ENCODE assay signal across 31 cellular contexts in the genomic region with DNA sequence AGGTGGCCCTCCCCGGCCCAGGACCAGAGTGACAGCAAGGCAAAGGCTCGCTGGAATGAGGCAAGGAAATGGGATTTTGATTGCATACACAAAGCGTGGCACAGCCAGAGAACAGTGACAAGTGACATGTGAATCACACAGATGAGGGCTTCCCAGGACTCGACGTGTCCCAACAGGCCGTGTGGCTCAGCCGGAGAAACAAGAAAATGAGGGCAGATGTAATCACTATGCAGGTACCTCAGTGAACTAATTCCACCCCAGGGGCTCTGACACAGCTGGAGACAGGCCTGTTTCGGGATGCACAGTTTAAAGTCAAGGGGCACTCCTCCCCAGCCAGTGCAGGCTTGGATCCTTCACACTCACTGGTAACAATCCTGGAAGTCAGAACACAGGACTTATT.
A peak's percentile ranks its signal among the peaks of the same experiment; 100 is the strongest.
DNase-seq lines count a peak whose midpoint lies in the region; ATAC-seq and TF ChIP-seq lines count a peak whose summit lies in the region.
"Had no signal": no experiment of that assay in that cellular context is flagged by ENCODE, and none has a peak within 500 bp of the region (broad histone marks: within the 10 kb centered on the region; RNA-seq: fewer than 3 reads in every experiment).

No MANE protein-coding gene starts in this region.

- CTCF ChIA-PET in naive thymus-derived CD4-positive, alpha-beta T cell (lab: Charles Lee), result no interaction called here

- peaks cover 0 to 11% (median 0%) of the 10 kb centered on the region in 5 donors for H3K36me3 Mint-ChIP-seq in naive thymus-derived CD4-positive, alpha-beta T cell
- H3K36me3 Mint-ChIP-seq: memory B cell had no signal

- H3K4me1 Mint-ChIP-seq in naive thymus-derived CD4-positive, alpha-beta T cell, result peaks cover 0 to 4% (median 0%) of the 10 kb centered on the region in 7 donors
- H3K4me1 Mint-ChIP-seq: memory B cell had no signal

- POLR2A ChIA-PET in naive thymus-derived CD4-positive, alpha-beta T cell (lab: Charles Lee), result no interaction called here

- H3K27ac ChIP-seq in right atrium auricular region (no peak overlapping the region), esophagus squamous epithelium (peak overlapping the region; percentile 34 to 63 (median 42)), prostate gland (no peak overlapping the region)
- H3K27ac ChIP-seq in naive thymus-derived CD4-positive, alpha-beta T cell (ENCODE audit: low read depth, low read length), result no peak overlapping the region
- H3K27ac ChIP-seq: ascending aorta, PC-9, right lobe of liver, stomach, tibial artery had no signal

- no peak for TF ChIP-seq POLR2A in esophagus squamous epithelium (IDR thresholded peaks at IDR 0.05)
- no peak for TF ChIP-seq POLR2A in prostate gland (IDR thresholded peaks at IDR 0.05)

- H3K27me3 ChIP-seq in right atrium auricular region, result no peaks in the 10 kb centered on the region
- H3K27me3 ChIP-seq in esophagus squamous epithelium, result no peaks in the 10 kb centered on the region
- H3K27me3 ChIP-seq in prostate gland (replicated peaks; ENCODE audit: insufficient read depth), result no peaks in the 10 kb centered on the region
- H3K27me3 ChIP-seq in naive thymus-derived CD4-positive, alpha-beta T cell (ENCODE audit: control insufficient read depth in 2 of 2, insufficient read depth in 2 of 2, low read length in 2 of 2), result no peaks in the 10 kb centered on the region
- H3K27me3 ChIP-seq: ascending aorta, right lobe of liver, stomach, tibial artery had no signal

- H3K4me1 ChIP-seq in right atrium auricular region (peaks cover 0 to 18% of the 10 kb centered on the region in 2 donors), esophagus squamous epithelium (peaks cover 26 to 84% (median 27%) of the 10 kb centered on the region in 3 donors), prostate gland (replicated peaks) (no peaks in the 10 kb centered on the region)
- H3K4me1 ChIP-seq in naive thymus-derived CD4-positive, alpha-beta T cell (ENCODE audit: control insufficient read depth in 2 of 2, insufficient read depth in 2 of 2, low read length in 2 of 2), result peaks cover 0 to under 1% of the 10 kb centered on the region in 2 donors
- H3K4me1 ChIP-seq: ascending aorta, right lobe of liver, stomach, tibial artery had no signal

- DNase-seq in cardiac septum (ENCODE audit: low spot score) (peak; percentile 63), right atrium auricular region (ENCODE audit: low spot score) (no peak), esophagus squamous epithelium (lab: John Stamatoyannopoulos, UW) (no peak), prostate gland (ENCODE audit: low spot score) (peak; percentile 63), NCI-H69 (lab: John Stamatoyannopoulos, UW) (no peak), glomerular visceral epithelial cell (ENCODE audit: extremely low spot score) (no peak)
- no peak for DNase-seq in naive thymus-derived CD4-positive, alpha-beta T cell
- DNase-seq: activated CD4-positive, alpha-beta T cell treated with anti-CD3 and anti-CD28 coated beads, Interleukin-2, amount 50 U/mL, for 48 hours; activated CD4-positive, CD25-positive, alpha-beta regulatory T cell treated with anti-CD3 and anti-CD28 coated beads, Interleukin-2, amount 50 U/mL, for 72 hours; activated T-cell treated with anti-CD3 and anti-CD28 coated beads, Interleukin-2, amount 50 U/mL, for 72 hours; Calu3; cortex of kidney; DMS79 treated with DMSO at 0.1 percent for 48 hours; effector memory CD8-positive, alpha-beta T cell; GF-D8; hypothalamus; NCI-H1436; NCI-H2081; NCI-H524 treated with DMSO at 0.1 percent for 48 hours; NK-92 treated with Interleukin-12 subunit alpha and Interleukin-12 subunit beta, amount 100 ng/mL, for 24 hours; PC-9; right lobe of liver; SHP77 treated with DMSO at 0.1 percent for 48 hours; stimulated activated CD4-positive, alpha-beta T cell treated with anti-CD3 and anti-CD28 coated beads, Interleukin-4, amount 100 ng/mL, for 1 hour; stomach; T-helper 2 cell; tibial artery had no signal

- no peak overlapping the region for H3K4me3 Mint-ChIP-seq in naive thymus-derived CD4-positive, alpha-beta T cell
- H3K4me3 Mint-ChIP-seq: activated T-cell treated with anti-CD3 and anti-CD28 coated beads, Interleukin-2, amount 50 U/mL, for 72 hours; effector memory CD8-positive, alpha-beta T cell; memory B cell had no signal

- 52 to 58% methylated on average over 7 to 8 of the region's 8 CpGs for WGBS in esophagus squamous epithelium, 2 donors
- 36% methylated on average over 8 of the region's 8 CpGs for WGBS in prostate gland

- H3K27ac Mint-ChIP-seq in naive thymus-derived CD4-positive, alpha-beta T cell, result no peak overlapping the region
- H3K27ac Mint-ChIP-seq: activated T-cell treated with anti-CD3 and anti-CD28 coated beads, Interleukin-2, amount 50 U/mL, for 72 hours; effector memory CD8-positive, alpha-beta T cell; memory B cell had no signal

- peaks cover 0 to 17% (median 8%) of the 10 kb centered on the region in 11 donors for H3K9me3 Mint-ChIP-seq in naive thymus-derived CD4-positive, alpha-beta T cell

- intact Hi-C loops in cardiac septum (cut with DNase I), result no loop called here
- intact Hi-C loops in esophagus squamous epithelium (cut with DNase I), result no loop called here
- intact Hi-C loops in prostate gland (cut with DNase I), result no loop called here
- intact Hi-C loops in naive thymus-derived CD4-positive, alpha-beta T cell (cut with micrococcal nuclease), result no loop called here

- peaks cover 0 to 7% of the 10 kb centered on the region in 2 donors for H3K9me3 ChIP-seq in right atrium auricular region
- H3K9me3 ChIP-seq in esophagus squamous epithelium, result no peaks in the 10 kb centered on the region
- H3K9me3 ChIP-seq in prostate gland, result no peaks in the 10 kb centered on the region
- H3K9me3 ChIP-seq in naive thymus-derived CD4-positive, alpha-beta T cell (ENCODE audit: control insufficient read depth in 2 of 3, low read length in 3 of 3), result no peaks in the 10 kb centered on the region
- H3K9me3 ChIP-seq: right lobe of liver had no signal

- H3K4me3 ChIP-seq in right atrium auricular region (no peak overlapping the region), esophagus squamous epithelium (no peak overlapping the region), prostate gland (no peak overlapping the region)
- H3K4me3 ChIP-seq in naive thymus-derived CD4-positive, alpha-beta T cell (ENCODE audit: low read length), result no peak overlapping the region
- H3K4me3 ChIP-seq: ascending aorta, PC-9, right lobe of liver, stomach, tibial artery had no signal

- no peak for ATAC-seq in naive thymus-derived CD4-positive, alpha-beta T cell
- ATAC-seq in HG03196 (IDR thresholded peaks at IDR 0.05; ENCODE audit: unreplicated experiment), result no peak
- ATAC-seq: activated T-cell treated with anti-CD3 and anti-CD28 coated beads, Interleukin-2, amount 50 U/mL, for 72 hours; effector memory CD8-positive, alpha-beta T cell; HepG2; right lobe of liver had no signal

- H3K36me3 ChIP-seq in right atrium auricular region, result no peaks in the 10 kb centered on the region
- no peaks in the 10 kb centered on the region for H3K36me3 ChIP-seq in esophagus squamous epithelium
- H3K36me3 ChIP-seq in prostate gland, result no peaks in the 10 kb centered on the region
- H3K36me3 ChIP-seq in naive thymus-derived CD4-positive, alpha-beta T cell (ENCODE audit: control insufficient read depth in 2 of 3, insufficient read depth in 3 of 3, low read length in 3 of 3), result no peaks in the 10 kb centered on the region
- H3K36me3 ChIP-seq: ascending aorta, right lobe of liver, stomach, tibial artery had no signal

- peaks cover 0 to 20% (median 0%) of the 10 kb centered on the region in 5 donors for H3K27me3 Mint-ChIP-seq in naive thymus-derived CD4-positive, alpha-beta T cell
- H3K27me3 Mint-ChIP-seq: effector memory CD8-positive, alpha-beta T cell had no signal

- no peak for TF ChIP-seq CTCF in right atrium auricular region (IDR thresholded peaks at IDR 0.05)
- no peak for TF ChIP-seq CTCF in esophagus squamous epithelium (IDR thresholded peaks at IDR 0.05)
- TF ChIP-seq CTCF in prostate gland (IDR thresholded peaks at IDR 0.05), result no peak

Comparison
In these comparisons a context has a peak if more than half of its experiments do, and no peak if none do; other contexts are left out.
1. DNase-seq: peak in cardiac septum (single experiment) and prostate gland (single experiment); none in right atrium auricular region (single experiment), esophagus squamous epithelium (single experiment), naive thymus-derived CD4-positive, alpha-beta T cell (0 of 9), NCI-H69 (single experiment) and glomerular visceral epithelial cell (single experiment).
2. H3K27ac ChIP-seq: peak in esophagus squamous epithelium (4 of 4); none in right atrium auricular region (0 of 2), prostate gland (0 of 2) and naive thymus-derived CD4-positive, alpha-beta T cell (single experiment).